In the genomic region with DNA sequence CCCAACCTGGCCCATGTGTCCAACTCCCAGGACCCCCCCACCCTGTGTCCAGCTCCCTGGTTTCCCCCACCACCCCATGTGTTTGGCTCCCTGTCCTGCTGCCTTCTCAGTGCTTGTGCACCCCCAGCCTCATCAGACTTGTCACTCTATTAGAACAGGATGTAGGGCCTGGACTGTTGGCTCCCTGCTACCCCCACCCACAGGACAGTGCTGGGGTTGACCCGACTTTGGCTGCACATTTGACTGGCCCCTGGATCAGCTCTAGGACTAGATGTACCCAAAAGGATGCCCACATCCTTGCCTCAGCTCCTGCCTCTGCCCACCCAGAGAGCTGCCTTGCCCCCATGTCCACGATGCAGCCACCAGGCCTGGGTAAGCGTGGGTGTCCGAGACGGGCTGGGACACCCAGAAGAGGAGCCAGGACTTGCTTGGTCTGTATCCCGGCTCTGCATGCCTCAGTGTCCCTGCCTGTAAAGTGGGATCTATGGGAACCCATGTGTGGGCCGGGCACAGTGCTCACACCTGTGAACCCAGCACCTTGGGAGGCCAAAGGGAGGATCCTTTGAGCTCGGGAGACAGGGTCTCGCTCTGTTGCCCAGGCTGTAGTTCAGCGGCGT, we compare ENCODE assay signal across 10 cellular contexts. TPM values are rescaled to one million over a fixed set of nuclear protein-coding genes. Genes with fewer than 3 reads are reported as not detected.
DNase-seq lines count a peak whose midpoint lies in the region; ATAC-seq and TF ChIP-seq lines count a peak whose summit lies in the region.
"Had no signal": no experiment of that assay in that cellular context is flagged by ENCODE, and none has a peak within 500 bp of the region (broad histone marks: within the 10 kb centered on the region; RNA-seq: fewer than 3 reads in every experiment).

No MANE protein-coding gene starts in this region.

- CTCF ChIA-PET in AG04450 (lab: Charles Lee) = no interaction called here
- CTCF ChIA-PET in CD8-positive, alpha-beta memory T cell (lab: Charles Lee) = interaction anchor here (1.3 to 3.6 kb wide), 3 partner anchors 9 to 184 kb away, joined by 3 to 17 read pairs (median 5); no protein-coding TSS in a partner anchor
- CTCF ChIA-PET in activated CD4-positive, alpha-beta memory T cell treated with anti-CD3 and anti-CD28 coated beads, Interleukin-2, amount 10 ng/mL, durations not matched to agents 7 days and 5 days (lab: Charles Lee) = interaction anchor here (2.0 kb wide), 1 partner anchor 8 kb away, joined by 8 read pairs; no protein-coding TSS in a partner anchor
- CTCF ChIA-PET in naive thymus-derived CD4-positive, alpha-beta T cell (lab: Charles Lee) = interaction anchor here (1.0 to 1.2 kb wide), 5 partner anchors 8 to 86 kb away, joined by 3 to 4 read pairs (median 4); partner anchors contain the start of gene SLC16A3

- H3K27me3 ChIP-seq in AG04450 (ENCODE audit: control insufficient read depth, insufficient read depth, low read length) = no peaks in the 10 kb centered on the region
- H3K27me3 ChIP-seq in CD8-positive, alpha-beta memory T cell (ENCODE audit: insufficient read depth, low read length, poor library complexity, severe bottlenecking) = no peaks in the 10 kb centered on the region
- no peaks in the 10 kb centered on the region for H3K27me3 ChIP-seq in naive thymus-derived CD4-positive, alpha-beta T cell (ENCODE audit: control insufficient read depth in 2 of 2, insufficient read depth in 2 of 2, low read length in 2 of 2)

- no peaks in the 10 kb centered on the region for H3K9me3 Mint-ChIP-seq in CD8-positive, alpha-beta memory T cell
- no peaks in the 10 kb centered on the region for H3K9me3 Mint-ChIP-seq in activated CD4-positive, alpha-beta memory T cell treated with anti-CD3 and anti-CD28 coated beads, Interleukin-2, amount 10 ng/mL, durations not matched to agents 7 days and 5 days
- peaks cover 0 to 1% (median 0%) of the 10 kb centered on the region in 11 donors for H3K9me3 Mint-ChIP-seq in naive thymus-derived CD4-positive, alpha-beta T cell
- no peaks in the 10 kb centered on the region for H3K9me3 Mint-ChIP-seq in endothelial cell (ENCODE audit: unreplicated experiment)

- no peaks in the 10 kb centered on the region for H3K36me3 ChIP-seq in CD8-positive, alpha-beta memory T cell (ENCODE audit: insufficient read depth, low read length)
- peaks cover 0 to 4% (median 0%) of the 10 kb centered on the region in 3 experiments for H3K36me3 ChIP-seq in naive thymus-derived CD4-positive, alpha-beta T cell (ENCODE audit: control insufficient read depth in 2 of 3, insufficient read depth in 3 of 3, low read length in 3 of 3)
- H3K36me3 ChIP-seq: prostate gland had no signal

- H3K4me3 ChIP-seq in AG04450 (ENCODE audit: low read depth, low read length) = no peak overlapping the region
- no peak overlapping the region for H3K4me3 ChIP-seq in CD8-positive, alpha-beta memory T cell (ENCODE audit: low read length)
- no peak overlapping the region for H3K4me3 ChIP-seq in naive thymus-derived CD4-positive, alpha-beta T cell (ENCODE audit: low read length)

- POLR2A ChIA-PET in AG04450 (lab: Yijun Ruan, JAX) = interaction anchor here (3.0 kb wide), 1 partner anchor 15 kb away, joined by 16 read pairs; the partner anchor contains the start of gene SLC16A3
- POLR2A ChIA-PET in CD8-positive, alpha-beta memory T cell (lab: Charles Lee) = interaction anchor here (0.6 to 1.4 kb wide), 2 partner anchors 15 to 88 kb away, joined by 3 to 5 read pairs; partner anchors contain the start of gene SLC16A3
- POLR2A ChIA-PET in activated CD4-positive, alpha-beta memory T cell treated with anti-CD3 and anti-CD28 coated beads, Interleukin-2, amount 10 ng/mL, durations not matched to agents 7 days and 5 days (lab: Charles Lee) = interaction anchor here (1.0 to 3.5 kb wide), 3 partner anchors 8 to 84 kb away, joined by 4 to 27 read pairs (median 7); partner anchors contain the start of gene SLC16A3
- POLR2A ChIA-PET in naive thymus-derived CD4-positive, alpha-beta T cell (lab: Charles Lee) = interaction anchor here (0.7 to 3.5 kb wide), 5 partner anchors 8 to 78 kb away, joined by 4 to 15 read pairs (median 5); partner anchors contain the start of gene SLC16A3

- peak overlapping the region; percentile 35 to 96 (median 88) for H3K27ac Mint-ChIP-seq in CD8-positive, alpha-beta memory T cell
- peak overlapping the region; percentile 36 for H3K27ac Mint-ChIP-seq in activated CD4-positive, alpha-beta memory T cell treated with anti-CD3 and anti-CD28 coated beads, Interleukin-2, amount 10 ng/mL, durations not matched to agents 7 days and 5 days
- peak overlapping the region in 8 of 9 donors; percentile 60 to 86 (median 78) for H3K27ac Mint-ChIP-seq in naive thymus-derived CD4-positive, alpha-beta T cell
- no peak overlapping the region for H3K27ac Mint-ChIP-seq in endothelial cell (ENCODE audit: unreplicated experiment)

- no peaks in the 10 kb centered on the region; the same call in 1 of the 2 replicates for H3K9me3 ChIP-seq in AG04450 (ENCODE audit: control insufficient read depth, insufficient read depth, low read length)
- H3K9me3 ChIP-seq in CD8-positive, alpha-beta memory T cell (ENCODE audit: low read length) = no peaks in the 10 kb centered on the region
- no peaks in the 10 kb centered on the region for H3K9me3 ChIP-seq in naive thymus-derived CD4-positive, alpha-beta T cell (ENCODE audit: control insufficient read depth in 2 of 3, low read length in 3 of 3)
- H3K9me3 ChIP-seq: prostate gland had no signal

- H3K4me1 ChIP-seq in CD8-positive, alpha-beta memory T cell (ENCODE audit: insufficient read depth, low read length) = peaks cover 39% of the 10 kb centered on the region
- H3K4me1 ChIP-seq in naive thymus-derived CD4-positive, alpha-beta T cell (ENCODE audit: control insufficient read depth in 2 of 2, insufficient read depth in 2 of 2, low read length in 2 of 2) = peaks cover 23 to 31% of the 10 kb centered on the region in 2 donors

- H3K27ac ChIP-seq in AG04450 (ENCODE audit: low read depth, low read length) = peak overlapping the region; percentile 52
- no peak overlapping the region for H3K27ac ChIP-seq in CD8-positive, alpha-beta memory T cell (ENCODE audit: low read depth, low read length)
- no peak overlapping the region for H3K27ac ChIP-seq in naive thymus-derived CD4-positive, alpha-beta T cell (ENCODE audit: low read depth, low read length)

- peak overlapping the region in 6 of 7 donors; percentile 56 to 88 (median 68) for H3K4me3 Mint-ChIP-seq in CD8-positive, alpha-beta memory T cell
- peak overlapping the region; percentile 59 for H3K4me3 Mint-ChIP-seq in activated CD4-positive, alpha-beta memory T cell treated with anti-CD3 and anti-CD28 coated beads, Interleukin-2, amount 10 ng/mL, durations not matched to agents 7 days and 5 days
- peak overlapping the region; percentile 32 to 86 (median 72) for H3K4me3 Mint-ChIP-seq in naive thymus-derived CD4-positive, alpha-beta T cell
- H3K4me3 Mint-ChIP-seq in endothelial cell (ENCODE audit: unreplicated experiment) = no peak overlapping the region

- intact Hi-C loops in naive thymus-derived CD4-positive, alpha-beta T cell (cut with micrococcal nuclease) = loop anchor here in 1 of 2 donors (10.0 kb wide), 1 partner anchor 89 kb away; no protein-coding TSS in a partner anchor

- TF ChIP-seq CTCF in AG04450 (IDR thresholded peaks at IDR 0.05; ENCODE audit: low read depth, low read length) (no peak), endothelial cell (IDR thresholded peaks at IDR 0.05; ENCODE audit: unreplicated experiment) (no peak)

- ATAC-seq in naive thymus-derived CD4-positive, alpha-beta T cell = no peak
- no peak for ATAC-seq in HG02840 (IDR thresholded peaks at IDR 0.05; ENCODE audit: low FRiP score, unreplicated experiment)
- ATAC-seq in GM18870 (IDR thresholded peaks at IDR 0.05; ENCODE audit: unreplicated experiment) = no peak

- DNase-seq in AG04450 (ENCODE audit: low read depth, low spot score) (no peak), endothelial cell (ENCODE audit: low spot score) (no peak)
- DNase-seq in CD8-positive, alpha-beta memory T cell = no peak
- no peak for DNase-seq in activated CD4-positive, alpha-beta memory T cell treated with anti-CD3 and anti-CD28 coated beads, Interleukin-2, amount 10 ng/mL, durations not matched to agents 7 days and 5 days
- no peak for DNase-seq in naive thymus-derived CD4-positive, alpha-beta T cell
- DNase-seq in activated effector memory CD4-positive, alpha-beta T cell treated with anti-CD3 and anti-CD28 coated beads, Interleukin-2, amount 50 U/mL, for 16 hours = no peak
- DNase-seq: activated CD4-positive, CD25-positive, alpha-beta regulatory T cell treated with anti-CD3 and anti-CD28 coated beads, Interleukin-2, amount 50 U/mL, for 72 hours had no signal

- peaks cover 27 to 47% (median 28%) of the 10 kb centered on the region in 3 donors for H3K4me1 Mint-ChIP-seq in CD8-positive, alpha-beta memory T cell
- peaks cover 43% of the 10 kb centered on the region for H3K4me1 Mint-ChIP-seq in activated CD4-positive, alpha-beta memory T cell treated with anti-CD3 and anti-CD28 coated beads, Interleukin-2, amount 10 ng/mL, durations not matched to agents 7 days and 5 days
- peaks cover 9 to 37% (median 33%) of the 10 kb centered on the region in 7 donors for H3K4me1 Mint-ChIP-seq in naive thymus-derived CD4-positive, alpha-beta T cell
- peaks cover 3% of the 10 kb centered on the region for H3K4me1 Mint-ChIP-seq in endothelial cell (ENCODE audit: unreplicated experiment)

- H3K36me3 Mint-ChIP-seq in CD8-positive, alpha-beta memory T cell = peaks cover 0 to 3% (median 0%) of the 10 kb centered on the region in 3 donors
- no peaks in the 10 kb centered on the region for H3K36me3 Mint-ChIP-seq in activated CD4-positive, alpha-beta memory T cell treated with anti-CD3 and anti-CD28 coated beads, Interleukin-2, amount 10 ng/mL, durations not matched to agents 7 days and 5 days (ENCODE audit: low read depth)
- H3K36me3 Mint-ChIP-seq in naive thymus-derived CD4-positive, alpha-beta T cell = no peaks in the 10 kb centered on the region
- H3K36me3 Mint-ChIP-seq in endothelial cell (ENCODE audit: low read depth, unreplicated experiment) = no peaks in the 10 kb centered on the region

- peaks cover 0 to 3% of the 10 kb centered on the region in 2 donors for H3K27me3 Mint-ChIP-seq in CD8-positive, alpha-beta memory T cell
- no peaks in the 10 kb centered on the region for H3K27me3 Mint-ChIP-seq in activated CD4-positive, alpha-beta memory T cell treated with anti-CD3 and anti-CD28 coated beads, Interleukin-2, amount 10 ng/mL, durations not matched to agents 7 days and 5 days
- peaks cover 0 to 2% (median 0%) of the 10 kb centered on the region in 5 donors for H3K27me3 Mint-ChIP-seq in naive thymus-derived CD4-positive, alpha-beta T cell
- peaks cover 5% of the 10 kb centered on the region for H3K27me3 Mint-ChIP-seq in endothelial cell (ENCODE audit: unreplicated experiment)

RNA-seq across cellular contexts. Expression of gene CCDC57, which starts 1.5 kb away (rescaled TPM):
- polyA plus RNA-seq in AG04450 (2011; rRNA removed) = 11.1 and 13.2 TPM in 2 replicates
- polyA minus RNA-seq in AG04450 (2011; rRNA and poly(A)+ RNA removed) = 15.9 and 16.9 TPM in 2 replicates
- total RNA-seq in CD8-positive, alpha-beta memory T cell = 10 to 100 TPM; 69.8 to 77.6 TPM
- polyA plus RNA-seq in CD8-positive, alpha-beta memory T cell = 39.2 TPM
- total RNA-seq in activated CD4-positive, alpha-beta memory T cell treated with anti-CD3 and anti-CD28 coated beads, Interleukin-2, amount 10 ng/mL, durations not matched to agents 7 days and 5 days = 10 to 100 TPM; 49.8 to 54.9 TPM
- 100 to 1,000 TPM in 2 of 5 experiments, 10 to 100 TPM in 3; 75.7 to 127 (median 95.0) TPM for total RNA-seq in naive thymus-derived CD4-positive, alpha-beta T cell
- polyA plus RNA-seq in naive thymus-derived CD4-positive, alpha-beta T cell = 10 to 100 TPM; 32.1 to 36.8 TPM
- total RNA-seq in endothelial cell (ENCODE audit: unreplicated experiment) = 37.2 TPM

RNA-seq across cellular contexts. Expression of gene SLC16A3, which starts 14.7 kb away (rescaled TPM):
- 61.7 and 80.3 TPM in 2 replicates for polyA plus RNA-seq in AG04450 (2011; rRNA removed)
- polyA minus RNA-seq in AG04450 (2011; rRNA and poly(A)+ RNA removed) = 49.6 and 71.2 TPM in 2 replicates
- total RNA-seq in CD8-positive, alpha-beta memory T cell = 10 to 100 TPM; 27.5 to 31.8 TPM
- 3.3 TPM for polyA plus RNA-seq in CD8-positive, alpha-beta memory T cell
- 100 to 1,000 TPM; 206 to 210 TPM for total RNA-seq in activated CD4-positive, alpha-beta memory T cell treated with anti-CD3 and anti-CD28 coated beads, Interleukin-2, amount 10 ng/mL, durations not matched to agents 7 days and 5 days
- total RNA-seq in naive thymus-derived CD4-positive, alpha-beta T cell = 100 to 1,000 TPM in 2 of 5 experiments, 10 to 100 TPM in 3; 14.6 to 264 (median 67.0) TPM
- polyA plus RNA-seq in naive thymus-derived CD4-positive, alpha-beta T cell = 1 to 10 TPM; 1.4 to 1.9 TPM
- 76.2 TPM for total RNA-seq in endothelial cell (ENCODE audit: unreplicated experiment)

RNA-seq across cellular contexts. Expression of gene CSNK1D, which starts 59.4 kb away (rescaled TPM):
- 74.4 and 89.9 TPM in 2 replicates for polyA plus RNA-seq in AG04450 (2011; rRNA removed)
- 101 and 105 TPM in 2 replicates for polyA minus RNA-seq in AG04450 (2011; rRNA and poly(A)+ RNA removed)
- 100 to 1,000 TPM; 129 to 141 TPM for total RNA-seq in CD8-positive, alpha-beta memory T cell
- 74.6 TPM for polyA plus RNA-seq in CD8-positive, alpha-beta memory T cell
- 100 to 1,000 TPM; 116 TPM for total RNA-seq in activated CD4-positive, alpha-beta memory T cell treated with anti-CD3 and anti-CD28 coated beads, Interleukin-2, amount 10 ng/mL, durations not matched to agents 7 days and 5 days
- total RNA-seq in naive thymus-derived CD4-positive, alpha-beta T cell = 100 to 1,000 TPM; 144 to 249 (median 176) TPM
- polyA plus RNA-seq in naive thymus-derived CD4-positive, alpha-beta T cell = 10 to 100 TPM; 46.1 to 81.3 TPM
- total RNA-seq in endothelial cell (ENCODE audit: unreplicated experiment) = 149 TPM
